8 cellular contexts compared by ENCODE assay signal in the genomic region with DNA sequence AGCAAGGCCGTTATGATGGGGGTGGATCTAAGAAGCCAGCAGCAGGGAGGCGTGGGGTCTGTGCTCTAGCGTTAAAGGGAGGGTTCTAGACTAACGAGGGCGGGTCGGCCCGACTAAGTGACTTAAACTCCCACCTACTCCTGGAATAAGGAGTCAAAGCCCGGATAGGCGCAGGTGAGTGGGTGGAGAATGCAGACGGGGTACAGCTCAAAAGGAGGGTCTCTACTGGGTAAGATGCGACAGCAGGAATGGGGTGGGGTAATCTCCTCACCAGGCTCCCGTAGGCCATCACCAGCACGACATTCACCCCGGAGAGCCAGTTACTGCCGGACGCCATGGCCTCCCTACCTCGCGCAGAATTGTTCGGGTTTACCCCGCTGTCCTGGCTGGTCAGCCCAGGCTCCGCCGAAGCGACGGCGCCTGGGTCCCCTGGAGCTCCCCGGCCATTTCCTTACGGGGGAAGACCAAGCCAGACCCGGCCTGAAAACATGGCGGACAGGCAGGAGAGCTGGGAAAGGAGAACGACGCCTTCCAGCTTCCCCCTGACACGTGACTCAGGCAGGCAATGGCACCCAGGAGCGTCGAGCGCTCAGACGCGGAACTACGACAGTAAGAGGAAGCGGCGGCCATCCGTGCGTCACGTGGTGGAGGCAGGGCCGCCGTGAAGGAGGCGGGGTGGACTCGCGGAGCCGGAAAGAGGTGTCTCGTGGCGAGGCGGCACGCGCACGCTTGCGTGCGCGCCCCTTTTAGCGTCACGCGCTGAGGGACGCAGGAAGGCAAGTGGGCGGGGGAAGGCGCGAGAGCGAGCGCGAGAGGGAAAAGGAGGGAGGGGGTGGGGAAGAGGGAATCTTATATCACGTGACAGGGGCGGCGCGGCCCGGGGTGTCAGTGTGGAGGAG. TPM values are rescaled to one million over a fixed set of nuclear protein-coding genes. Genes with fewer than 3 reads are reported as not detected.
DNase-seq lines count a peak whose midpoint lies in the region; ATAC-seq and TF ChIP-seq lines count a peak whose summit lies in the region.

A gene with protein sequence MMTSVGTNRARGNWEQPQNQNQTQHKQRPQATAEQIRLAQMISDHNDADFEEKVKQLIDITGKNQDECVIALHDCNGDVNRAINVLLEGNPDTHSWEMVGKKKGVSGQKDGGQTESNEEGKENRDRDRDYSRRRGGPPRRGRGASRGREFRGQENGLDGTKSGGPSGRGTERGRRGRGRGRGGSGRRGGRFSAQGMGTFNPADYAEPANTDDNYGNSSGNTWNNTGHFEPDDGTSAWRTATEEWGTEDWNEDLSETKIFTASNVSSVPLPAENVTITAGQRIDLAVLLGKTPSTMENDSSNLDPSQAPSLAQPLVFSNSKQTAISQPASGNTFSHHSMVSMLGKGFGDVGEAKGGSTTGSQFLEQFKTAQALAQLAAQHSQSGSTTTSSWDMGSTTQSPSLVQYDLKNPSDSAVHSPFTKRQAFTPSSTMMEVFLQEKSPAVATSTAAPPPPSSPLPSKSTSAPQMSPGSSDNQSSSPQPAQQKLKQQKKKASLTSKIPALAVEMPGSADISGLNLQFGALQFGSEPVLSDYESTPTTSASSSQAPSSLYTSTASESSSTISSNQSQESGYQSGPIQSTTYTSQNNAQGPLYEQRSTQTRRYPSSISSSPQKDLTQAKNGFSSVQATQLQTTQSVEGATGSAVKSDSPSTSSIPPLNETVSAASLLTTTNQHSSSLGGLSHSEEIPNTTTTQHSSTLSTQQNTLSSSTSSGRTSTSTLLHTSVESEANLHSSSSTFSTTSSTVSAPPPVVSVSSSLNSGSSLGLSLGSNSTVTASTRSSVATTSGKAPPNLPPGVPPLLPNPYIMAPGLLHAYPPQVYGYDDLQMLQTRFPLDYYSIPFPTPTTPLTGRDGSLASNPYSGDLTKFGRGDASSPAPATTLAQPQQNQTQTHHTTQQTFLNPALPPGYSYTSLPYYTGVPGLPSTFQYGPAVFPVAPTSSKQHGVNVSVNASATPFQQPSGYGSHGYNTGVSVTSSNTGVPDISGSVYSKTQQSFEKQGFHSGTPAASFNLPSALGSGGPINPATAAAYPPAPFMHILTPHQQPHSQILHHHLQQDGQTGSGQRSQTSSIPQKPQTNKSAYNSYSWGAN (plus strand): TSS at position 885 of the 899 bp plus-strand sequence. CDS start 4,169 bp downstream, outside the sequence.

- peak within 1 kb of the TSS; percentile 91 for H3K4me2 ChIP-seq in PC-3 (ENCODE audit: low read length)

- no peak for TF ChIP-seq EP300 in Ishikawa (IDR thresholded peaks at IDR 0.05; ENCODE audit: borderline replicate concordance)

- peak within 1 kb of the TSS; percentile 99 for H3K9ac ChIP-seq in PC-3 (ENCODE audit: low read length)

- no peaks in the 10 kb centered on the region for H3K9me2 ChIP-seq in PC-3 (replicated peaks; ENCODE audit: low read length)

- H3K27me3 ChIP-seq in PC-3 (ENCODE audit: low read length) = no peaks in the 10 kb centered on the region

- no peaks in the 10 kb centered on the region for H3K9me3 ChIP-seq in PC-3 (ENCODE audit: low read length)
- H3K9me3 ChIP-seq in mucosa of descending colon = no peaks in the 10 kb centered on the region

- peaks cover 34% of the 10 kb centered on the region for H4K20me1 ChIP-seq in PC-3 (ENCODE audit: low read length)

- H3K27ac ChIP-seq in PC-3 (ENCODE audit: low read length) (peak within 1 kb of the TSS; percentile 92), epithelial cell of prostate (peak within 1 kb of the TSS; percentile 91)

- CTCF ChIA-PET in PC-3 (lab: Charles Lee) = interaction anchor here (1.3 kb wide), 1 partner anchor 21 kb away, joined by 4 read pairs; no protein-coding TSS in a partner anchor

- peak; percentile 82 for ATAC-seq in GM21576 (IDR thresholded peaks at IDR 0.05; ENCODE audit: unreplicated experiment)
- peak; percentile 94 for ATAC-seq in PC-3
- ATAC-seq in mucosa of descending colon = peak; percentile 95

- TF ChIP-seq CTCF in PC-3 (conservative IDR thresholded peaks at IDR 0.05; ENCODE audit: low read depth, low read length) (no peak), mucosa of descending colon (IDR thresholded peaks at IDR 0.05) (no peak)

- peaks cover 95% of the 10 kb centered on the region for H3K79me2 ChIP-seq in PC-3 (ENCODE audit: low read length)

- peaks cover 26% of the 10 kb centered on the region for H3K36me3 ChIP-seq in PC-3 (ENCODE audit: low read depth, low read length)
- no peaks in the 10 kb centered on the region for H3K36me3 ChIP-seq in mucosa of descending colon (ENCODE audit: low read depth)

- POLR2A ChIA-PET in PC-3 (lab: Charles Lee; ENCODE audit: unreplicated experiment) = interaction anchor here (0.6 to 1.0 kb wide), 2 partner anchors 21 to 256 kb away, joined by 3 to 5 read pairs; no protein-coding TSS in a partner anchor

- no peak for TF ChIP-seq RAD21 in Ishikawa (IDR thresholded peaks at IDR 0.05; ENCODE audit: low read depth)

- H3K4me1 ChIP-seq in PC-3 (ENCODE audit: insufficient read depth, low read length) (peaks cover 41% of the 10 kb centered on the region), mucosa of descending colon (ENCODE audit: low read depth) (peaks cover 26% of the 10 kb centered on the region)

- no peaks in the 10 kb centered on the region for H3F3A ChIP-seq in PC-3 (ENCODE audit: low read length, unreplicated experiment)

- peak within 1 kb of the TSS; percentile 84 for H3K4me3 ChIP-seq in PC-3 (ENCODE audit: low read length)
- peak within 1 kb of the TSS; percentile 77 for H3K4me3 ChIP-seq in mucosa of descending colon

- peak; percentile 100 for DNase-seq in DMS114 treated with DMSO at 0.1 percent for 48 hours (lab: John Stamatoyannopoulos, UW; ENCODE audit: unreplicated experiment)
- peak; percentile 100 for DNase-seq in PC-3
- DNase-seq in activated T-cell treated with anti-CD3 and anti-CD28 coated beads for 48 hours (ENCODE audit: low read depth) = peak; percentile 99
- DNase-seq in epithelial cell of prostate (ENCODE audit: low read depth, low spot score) = peak; percentile 97
- peak; percentile 99 to 100 (median 99) for DNase-seq in mucosa of descending colon
- peak; percentile 98 for DNase-seq in stimulated activated CD8-positive, alpha-beta memory T cell treated with anti-CD3 and anti-CD28 coated beads, Interleukin-4, amount 100 ng/mL, for 24 hours (ENCODE audit: low read depth)

- TSS peak; percentile 66 for BruUV-seq in PC-3 (replicated peaks; lab: Mats Ljungman, UMichigan)

- intact Hi-C loops in PC-3 (cut with micrococcal nuclease) = loop anchor here (1.0 kb wide), 2 partner anchors 21 to 38 kb away; no protein-coding TSS in a partner anchor
- intact Hi-C loops in mucosa of descending colon (cut with DNase I, micrococcal nuclease) = no loop called here

- peak within 1 kb of the TSS; percentile 72 for H2AFZ ChIP-seq in PC-3 (ENCODE audit: low read length)

TF ChIP-seq in Ishikawa, 13 proteins besides CTCF, POLR2A, EP300 and RAD21 (continues in another document):
- TF ChIP-seq, protein P1, sequence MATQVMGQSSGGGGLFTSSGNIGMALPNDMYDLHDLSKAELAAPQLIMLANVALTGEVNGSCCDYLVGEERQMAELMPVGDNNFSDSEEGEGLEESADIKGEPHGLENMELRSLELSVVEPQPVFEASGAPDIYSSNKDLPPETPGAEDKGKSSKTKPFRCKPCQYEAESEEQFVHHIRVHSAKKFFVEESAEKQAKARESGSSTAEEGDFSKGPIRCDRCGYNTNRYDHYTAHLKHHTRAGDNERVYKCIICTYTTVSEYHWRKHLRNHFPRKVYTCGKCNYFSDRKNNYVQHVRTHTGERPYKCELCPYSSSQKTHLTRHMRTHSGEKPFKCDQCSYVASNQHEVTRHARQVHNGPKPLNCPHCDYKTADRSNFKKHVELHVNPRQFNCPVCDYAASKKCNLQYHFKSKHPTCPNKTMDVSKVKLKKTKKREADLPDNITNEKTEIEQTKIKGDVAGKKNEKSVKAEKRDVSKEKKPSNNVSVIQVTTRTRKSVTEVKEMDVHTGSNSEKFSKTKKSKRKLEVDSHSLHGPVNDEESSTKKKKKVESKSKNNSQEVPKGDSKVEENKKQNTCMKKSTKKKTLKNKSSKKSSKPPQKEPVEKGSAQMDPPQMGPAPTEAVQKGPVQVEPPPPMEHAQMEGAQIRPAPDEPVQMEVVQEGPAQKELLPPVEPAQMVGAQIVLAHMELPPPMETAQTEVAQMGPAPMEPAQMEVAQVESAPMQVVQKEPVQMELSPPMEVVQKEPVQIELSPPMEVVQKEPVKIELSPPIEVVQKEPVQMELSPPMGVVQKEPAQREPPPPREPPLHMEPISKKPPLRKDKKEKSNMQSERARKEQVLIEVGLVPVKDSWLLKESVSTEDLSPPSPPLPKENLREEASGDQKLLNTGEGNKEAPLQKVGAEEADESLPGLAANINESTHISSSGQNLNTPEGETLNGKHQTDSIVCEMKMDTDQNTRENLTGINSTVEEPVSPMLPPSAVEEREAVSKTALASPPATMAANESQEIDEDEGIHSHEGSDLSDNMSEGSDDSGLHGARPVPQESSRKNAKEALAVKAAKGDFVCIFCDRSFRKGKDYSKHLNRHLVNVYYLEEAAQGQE (IDR thresholded peaks at IDR 0.05; ENCODE audit: low read depth) = no peak
- TF ChIP-seq ZBTB7A (IDR thresholded peaks at IDR 0.05; ENCODE audit: low read depth) (0 out of 2 replicates have a peak, but pooled peaks have one; percentile 47), TEAD4 (IDR thresholded peaks at IDR 0.05) (no peak; the same call in 1 of the 2 replicates), FOXM1 (IDR thresholded peaks at IDR 0.05; ENCODE audit: borderline replicate concordance, low read depth) (peak; percentile 40; the same call in 1 of the 2 replicates), TAF1 (IDR thresholded peaks at IDR 0.05; ENCODE audit: low read depth) (peak; percentile 92), TCF12 (IDR thresholded peaks at IDR 0.05; ENCODE audit: low read depth) (peak; percentile 54; the same call in 1 of the 2 replicates), NFIC (IDR thresholded peaks at IDR 0.05) (no peak), EGR1 (IDR thresholded peaks at IDR 0.05) (peak; percentile 9; the same call in 1 of the 2 replicates), YY1 (IDR thresholded peaks at IDR 0.05; ENCODE audit: low read depth) (peak; percentile 95), CEBPB (IDR thresholded peaks at IDR 0.05) (no peak; the same call in 1 of the 2 replicates)
- TF ChIP-seq, protein P2, sequence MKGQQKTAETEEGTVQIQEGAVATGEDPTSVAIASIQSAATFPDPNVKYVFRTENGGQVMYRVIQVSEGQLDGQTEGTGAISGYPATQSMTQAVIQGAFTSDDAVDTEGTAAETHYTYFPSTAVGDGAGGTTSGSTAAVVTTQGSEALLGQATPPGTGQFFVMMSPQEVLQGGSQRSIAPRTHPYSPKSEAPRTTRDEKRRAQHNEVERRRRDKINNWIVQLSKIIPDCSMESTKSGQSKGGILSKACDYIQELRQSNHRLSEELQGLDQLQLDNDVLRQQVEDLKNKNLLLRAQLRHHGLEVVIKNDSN (IDR thresholded peaks at IDR 0.05) = peak; percentile 94
- TF ChIP-seq, protein P3, sequence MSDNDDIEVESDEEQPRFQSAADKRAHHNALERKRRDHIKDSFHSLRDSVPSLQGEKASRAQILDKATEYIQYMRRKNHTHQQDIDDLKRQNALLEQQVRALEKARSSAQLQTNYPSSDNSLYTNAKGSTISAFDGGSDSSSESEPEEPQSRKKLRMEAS (IDR thresholded peaks at IDR 0.05) = peak; percentile 99

RNA-seq across cellular contexts. Expression of the gene that starts here (rescaled TPM):
- total RNA-seq in PC-3 (2014; rRNA removed) (128 and 193 TPM in 2 replicates), mucosa of descending colon (100 to 1,000 TPM in 1 of 3 donors, 10 to 100 TPM in 2; 92.7 to 119 (median 99.3) TPM)

Comparison
In these comparisons a context has a peak if more than half of its experiments do, and no peak if none do; other contexts are left out.
1. Peak in every context shown above with its lines: DNase-seq, ATAC-seq, H3K4me3 ChIP-seq and H3K27ac ChIP-seq.